Comparison of ENCODE assay signal across 6 cellular contexts in the genomic region with DNA sequence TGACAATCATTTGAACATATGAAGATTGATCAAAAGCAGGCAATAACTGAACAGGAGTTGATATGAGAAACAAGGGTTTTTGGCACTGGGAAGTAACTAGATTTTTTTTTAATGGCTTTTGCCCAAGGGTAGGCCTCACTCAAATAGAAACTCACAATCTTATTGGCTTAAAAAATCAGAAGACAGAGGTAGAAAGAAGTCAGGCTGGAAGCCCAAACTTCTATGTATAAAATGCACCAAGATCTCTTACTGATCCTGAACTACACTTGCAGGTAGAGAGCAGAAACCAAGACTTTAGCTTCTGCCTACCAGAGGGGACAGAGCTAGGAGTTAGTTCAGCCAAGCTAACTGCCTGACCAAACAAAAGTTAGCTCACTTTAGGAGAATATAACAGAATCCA.
"Had no signal": no experiment of that assay in that cellular context is flagged by ENCODE, and none has a peak within 500 bp of the region (broad histone marks: within the 10 kb centered on the region; RNA-seq: fewer than 3 reads in every experiment).

No MANE protein-coding gene starts in this region.

- H3K4me3 Mint-ChIP-seq: GM23338, H9 had no signal

- H3K4me3 ChIP-seq: GM23338, K562 had no signal

- H3K27ac Mint-ChIP-seq: GM23338, H9 had no signal

- H3K27ac ChIP-seq: HL-60 had no signal

- H3K9me3 Mint-ChIP-seq: GM23338, H9 had no signal

- DNase-seq: H9, HCEC 1CT, IMR-90 had no signal

- ATAC-seq: GM23338, K562 had no signal
